1 cellular context compared by ENCODE assay signal in the genomic region with DNA sequence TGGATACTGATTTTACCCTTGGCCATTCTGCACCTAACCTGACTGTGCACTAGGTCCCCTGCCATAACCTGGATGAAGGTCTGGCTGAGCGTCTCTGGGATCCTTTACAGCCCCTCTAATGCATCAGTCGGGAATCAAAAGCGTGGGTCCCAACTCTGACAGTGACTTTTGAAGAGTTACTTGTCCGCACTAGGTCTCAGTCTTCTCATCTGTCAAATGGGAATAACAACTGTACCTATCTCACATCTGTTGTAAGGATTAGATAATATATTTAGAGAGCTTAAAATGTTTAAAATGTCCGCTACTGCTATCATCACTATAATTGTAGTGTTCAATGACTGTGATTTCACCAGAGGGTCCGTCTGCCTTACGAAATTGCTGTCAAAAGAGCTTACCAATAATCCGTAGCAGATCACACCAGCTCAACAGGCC.
TF ChIP-seq lines count a peak whose summit lies in the region.

No MANE protein-coding gene starts in this region.

TF ChIP-seq in K562, 482 proteins besides CTCF, POLR2A, EP300 and RAD21 (continued from another document):
- TF ChIP-seq ZNF551 (CRISPR knock-in tag; IDR thresholded peaks at IDR 0.05) (no peak), ZNF511 (CRISPR knock-in tag; IDR thresholded peaks at IDR 0.05) (no peak)
